In genomic region chr15:56208185-56208584, GRCh38 we compare ENCODE assay signal across 14 cellular contexts. TPM values are rescaled to one million over a fixed set of nuclear protein-coding genes. Genes with fewer than 3 reads are reported as not detected.
DNase-seq lines count a peak whose midpoint lies in the region; ATAC-seq and FAIRE-seq lines count a peak whose summit lies in the region.
"Had no signal": no experiment of that assay in that cellular context is flagged by ENCODE, and none has a peak within 500 bp of the region (broad histone marks: within the 10 kb centered on the region; RNA-seq: fewer than 3 reads in every experiment).

No MANE protein-coding gene starts in this region.

- CTCF ChIA-PET in activated CD4-positive, alpha-beta T cell treated with anti-CD3 and anti-CD28 coated beads, Interleukin-2, amount 10 ng/mL, durations not matched to agents 7 days and 5 days (lab: Charles Lee), result interaction anchor here (1.2 kb wide), 1 partner anchor 38 kb away, joined by 3 read pairs; no protein-coding TSS in a partner anchor

- no peaks in the 10 kb centered on the region for H3K27me3 Mint-ChIP-seq in activated CD4-positive, alpha-beta T cell treated with anti-CD3 and anti-CD28 coated beads, Interleukin-2, amount 10 ng/mL, durations not matched to agents 7 days and 5 days
- no peaks in the 10 kb centered on the region for H3K27me3 Mint-ChIP-seq in central memory CD8-positive, alpha-beta T cell
- H3K27me3 Mint-ChIP-seq in stimulated activated naive B cell treated with anti-CD40 and anti-IgM and Interleukin-4, amounts not matched to agents 10 μg/mL and 1 μg/mL and 100 μg/mL, for 72 hours, result no peaks in the 10 kb centered on the region

- peak overlapping the region; percentile 45 for H3K4me3 Mint-ChIP-seq in activated CD4-positive, alpha-beta T cell treated with anti-CD3 and anti-CD28 coated beads, Interleukin-2, amount 10 ng/mL, durations not matched to agents 7 days and 5 days
- peak overlapping the region; percentile 60 for H3K4me3 Mint-ChIP-seq in central memory CD8-positive, alpha-beta T cell
- H3K4me3 Mint-ChIP-seq in stimulated activated effector memory CD8-positive, alpha-beta T cell treated with anti-CD3 and anti-CD28 coated beads, Interleukin-12 subunit alpha, Interleukin-12 subunit beta, amount 100 ng/mL, for 72 hours, result peak overlapping the region; percentile 2
- H3K4me3 Mint-ChIP-seq in stimulated activated naive B cell treated with anti-CD40 and anti-IgM and Interleukin-4, amounts not matched to agents 10 μg/mL and 1 μg/mL and 100 μg/mL, for 72 hours, result peak overlapping the region in 1 of 2 donors; percentile 18
- H3K4me3 Mint-ChIP-seq: nephron had no signal

- DNase-seq in activated CD4-positive, alpha-beta T cell treated with anti-CD3 and anti-CD28 coated beads, Interleukin-2, amount 10 ng/mL, durations not matched to agents 7 days and 5 days, result no peak
- no peak for DNase-seq in activated CD4-positive, alpha-beta T cell treated with anti-CD3 and anti-CD28 coated beads, Interleukin-2, amount 50 U/mL, for 48 hours
- DNase-seq in NCI-H226 (peak; percentile 43), urothelium cell line (ENCODE audit: low spot score) (no peak)
- DNase-seq in central memory CD8-positive, alpha-beta T cell (ENCODE audit: low spot score in 2 of 2), result no peak
- no peak for DNase-seq in stimulated activated effector memory CD8-positive, alpha-beta T cell treated with anti-CD3 and anti-CD28 coated beads, Interleukin-12 subunit alpha, Interleukin-12 subunit beta, amount 100 ng/mL, for 72 hours (ENCODE audit: low spot score in 2 of 2)
- no peak for DNase-seq in stimulated activated naive CD4-positive, alpha-beta T cell (lab: John Stamatoyannopoulos, UW)
- DNase-seq in stimulated activated naive B cell treated with anti-CD40 and anti-IgM and Interleukin-4, amounts not matched to agents 10 μg/mL and 1 μg/mL and 100 μg/mL, for 72 hours, result no peak
- DNase-seq: NCI-H69, RPMI8226, T1000 had no signal

- peak overlapping the region; percentile 79 for H3K27ac Mint-ChIP-seq in activated CD4-positive, alpha-beta T cell treated with anti-CD3 and anti-CD28 coated beads, Interleukin-2, amount 10 ng/mL, durations not matched to agents 7 days and 5 days
- H3K27ac Mint-ChIP-seq in central memory CD8-positive, alpha-beta T cell (ENCODE audit: low read depth), result peak overlapping the region; percentile 81
- peak overlapping the region; percentile 77 for H3K27ac Mint-ChIP-seq in stimulated activated effector memory CD8-positive, alpha-beta T cell treated with anti-CD3 and anti-CD28 coated beads, Interleukin-12 subunit alpha, Interleukin-12 subunit beta, amount 100 ng/mL, for 72 hours
- no peak overlapping the region for H3K27ac Mint-ChIP-seq in stimulated activated naive B cell treated with anti-CD40 and anti-IgM and Interleukin-4, amounts not matched to agents 10 μg/mL and 1 μg/mL and 100 μg/mL, for 72 hours
- H3K27ac Mint-ChIP-seq: nephron had no signal

- no peak for ATAC-seq in central memory CD8-positive, alpha-beta T cell (replicated peaks; ENCODE audit: extremely low read depth, poor library complexity, severe bottlenecking)
- no peak for ATAC-seq in stimulated activated effector memory CD8-positive, alpha-beta T cell treated with anti-CD3 and anti-CD28 coated beads, Interleukin-12 subunit alpha, Interleukin-12 subunit beta, amount 100 ng/mL, for 72 hours
- no peak for ATAC-seq in stimulated activated naive B cell treated with anti-CD40 and anti-IgM and Interleukin-4, amounts not matched to agents 10 μg/mL and 1 μg/mL and 100 μg/mL, for 72 hours (replicated peaks)

- peaks cover 27% of the 10 kb centered on the region for H3K9me3 Mint-ChIP-seq in activated CD4-positive, alpha-beta T cell treated with anti-CD3 and anti-CD28 coated beads, Interleukin-2, amount 10 ng/mL, durations not matched to agents 7 days and 5 days
- H3K9me3 Mint-ChIP-seq in central memory CD8-positive, alpha-beta T cell, result no peaks in the 10 kb centered on the region
- H3K9me3 Mint-ChIP-seq in stimulated activated effector memory CD8-positive, alpha-beta T cell treated with anti-CD3 and anti-CD28 coated beads, Interleukin-12 subunit alpha, Interleukin-12 subunit beta, amount 100 ng/mL, for 72 hours, result peaks cover 9% of the 10 kb centered on the region
- peaks cover 13 to 25% of the 10 kb centered on the region in 2 donors for H3K9me3 Mint-ChIP-seq in stimulated activated naive B cell treated with anti-CD40 and anti-IgM and Interleukin-4, amounts not matched to agents 10 μg/mL and 1 μg/mL and 100 μg/mL, for 72 hours

- POLR2A ChIA-PET in activated CD4-positive, alpha-beta T cell treated with anti-CD3 and anti-CD28 coated beads, Interleukin-2, amount 10 ng/mL, durations not matched to agents 7 days and 5 days (lab: Charles Lee), result no interaction called here

- peaks cover 43% of the 10 kb centered on the region for H3K36me3 Mint-ChIP-seq in activated CD4-positive, alpha-beta T cell treated with anti-CD3 and anti-CD28 coated beads, Interleukin-2, amount 10 ng/mL, durations not matched to agents 7 days and 5 days (ENCODE audit: low read depth)
- peaks cover 6% of the 10 kb centered on the region for H3K36me3 Mint-ChIP-seq in central memory CD8-positive, alpha-beta T cell (ENCODE audit: insufficient read depth)
- H3K36me3 Mint-ChIP-seq in stimulated activated effector memory CD8-positive, alpha-beta T cell treated with anti-CD3 and anti-CD28 coated beads, Interleukin-12 subunit alpha, Interleukin-12 subunit beta, amount 100 ng/mL, for 72 hours, result no peaks in the 10 kb centered on the region
- H3K36me3 Mint-ChIP-seq in stimulated activated naive B cell treated with anti-CD40 and anti-IgM and Interleukin-4, amounts not matched to agents 10 μg/mL and 1 μg/mL and 100 μg/mL, for 72 hours, result peaks cover 22 to 39% of the 10 kb centered on the region in 2 donors

- peaks cover 64% of the 10 kb centered on the region for H3K4me1 Mint-ChIP-seq in activated CD4-positive, alpha-beta T cell treated with anti-CD3 and anti-CD28 coated beads, Interleukin-2, amount 10 ng/mL, durations not matched to agents 7 days and 5 days
- peaks cover 87% of the 10 kb centered on the region for H3K4me1 Mint-ChIP-seq in central memory CD8-positive, alpha-beta T cell
- peaks cover 58% of the 10 kb centered on the region for H3K4me1 Mint-ChIP-seq in stimulated activated effector memory CD8-positive, alpha-beta T cell treated with anti-CD3 and anti-CD28 coated beads, Interleukin-12 subunit alpha, Interleukin-12 subunit beta, amount 100 ng/mL, for 72 hours
- peaks cover 53 to 75% of the 10 kb centered on the region in 2 donors for H3K4me1 Mint-ChIP-seq in stimulated activated naive B cell treated with anti-CD40 and anti-IgM and Interleukin-4, amounts not matched to agents 10 μg/mL and 1 μg/mL and 100 μg/mL, for 72 hours
- H3K4me1 Mint-ChIP-seq: nephron had no signal

- no peak for FAIRE-seq in urothelium cell line (lab: Jason Lieb, UNC)
- FAIRE-seq: A549, H1 had no signal

RNA-seq across cellular contexts. Expression of gene RFX7, which starts 35.5 kb away (rescaled TPM):
- 10 to 100 TPM; 33.8 to 42.5 TPM for total RNA-seq in activated CD4-positive, alpha-beta T cell treated with anti-CD3 and anti-CD28 coated beads, Interleukin-2, amount 10 ng/mL, durations not matched to agents 7 days and 5 days
